9 cellular contexts compared by ENCODE assay signal in the genomic region with DNA sequence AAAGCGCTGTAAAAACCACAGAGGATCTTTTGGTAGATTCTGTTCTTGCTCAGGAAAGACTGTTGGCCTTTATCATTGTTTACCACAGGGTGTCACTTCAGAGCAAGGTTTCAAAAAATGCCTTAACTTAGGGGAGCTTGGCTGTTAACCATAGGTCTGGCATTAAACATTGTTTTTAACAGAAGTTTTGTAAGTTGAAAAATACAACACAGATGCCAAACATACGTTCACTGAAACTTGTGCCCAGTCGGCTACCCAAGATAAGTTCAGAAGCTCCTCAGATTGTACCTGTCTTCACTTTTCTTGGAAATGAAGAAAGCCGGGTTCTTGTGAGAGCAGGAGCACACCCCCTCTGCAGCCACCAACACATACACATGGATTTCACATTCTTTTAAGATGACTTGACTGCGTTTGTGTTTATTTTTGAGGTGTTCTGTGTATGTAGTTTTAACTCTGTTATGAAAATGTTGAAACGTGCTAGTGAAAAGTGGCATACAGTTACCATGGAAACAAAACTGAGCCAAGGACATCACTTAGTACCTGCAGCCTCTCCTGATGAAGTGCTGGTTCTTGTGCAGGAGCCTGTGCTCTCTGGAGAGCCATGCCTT.
DNase-seq lines count a peak whose midpoint lies in the region; ATAC-seq, FAIRE-seq and TF ChIP-seq lines count a peak whose summit lies in the region.
"Had no signal": no experiment of that assay in that cellular context is flagged by ENCODE, and none has a peak within 500 bp of the region (broad histone marks: within the 10 kb centered on the region; RNA-seq: fewer than 3 reads in every experiment).

No MANE protein-coding gene starts in this region.

- no peaks in the 10 kb centered on the region for H3K4me1 Mint-ChIP-seq in neural progenitor cell

- ATAC-seq in heart left ventricle (peak in 1 of 4 donors; percentile 42), Right ventricle myocardium inferior (no peak), HG03521 (IDR thresholded peaks at IDR 0.05; ENCODE audit: unreplicated experiment) (no peak), HG02588 (IDR thresholded peaks at IDR 0.05; ENCODE audit: unreplicated experiment) (no peak)

- TF ChIP-seq POLR2A in heart left ventricle (IDR thresholded peaks at IDR 0.05) (no peak), H1 (IDR thresholded peaks at IDR 0.05; ENCODE audit: control extremely low read depth in 1 of 2, low read depth in 2 of 2, low read length in 2 of 2) (no peak)

- no peak overlapping the region for H2BK15ac ChIP-seq in H1 (ENCODE audit: low read length)

- H4K8ac ChIP-seq in H1 (ENCODE audit: extremely low read depth, insufficient read depth, low read length) = no peak overlapping the region

- POLR2A ChIA-PET in H1 (lab: Charles Lee; ENCODE audit: partially characterized antibody) = interaction anchor here (0.5 to 0.6 kb wide), 3 partner anchors 76 to 115 kb away, joined by 3 read pairs; no protein-coding TSS in a partner anchor

- no peak overlapping the region for H3K4ac ChIP-seq in H1 (replicated peaks; ENCODE audit: insufficient read length, low read depth, low read length)

- H3K27ac Mint-ChIP-seq in neural progenitor cell = no peak overlapping the region
- H3K27ac Mint-ChIP-seq: activated naive CD8-positive, alpha-beta T cell had no signal

- peak; percentile 71 to 80 for TF ChIP-seq RAD21 in H1 (IDR thresholded peaks at IDR 0.05 in 1 of 2, conservative IDR thresholded peaks at IDR 0.05 in 1 of 2; ENCODE audit: low read depth in 2 of 2, low read length in 2 of 2)

- H4K91ac ChIP-seq in H1 (replicated peaks; ENCODE audit: insufficient read length, low read length) = no peak overlapping the region

- H3K27me3 Mint-ChIP-seq in neural progenitor cell (ENCODE audit: insufficient read depth, low read depth) = peaks cover 2% of the 10 kb centered on the region

- H3K27me3 ChIP-seq in heart left ventricle = no peaks in the 10 kb centered on the region
- H3K27me3 ChIP-seq in H1 (replicated peaks in 1 of 4; ENCODE audit: control insufficient read depth in 3 of 4, extremely low read depth in 1 of 4, insufficient read depth in 3 of 4, low read length in 3 of 4) = no peaks in the 10 kb centered on the region; a peak in 2 of 7 replicates
- H3K27me3 ChIP-seq in neural progenitor cell = no peaks in the 10 kb centered on the region

- H4K20me1 ChIP-seq in H1 (replicated peaks in 1 of 2; ENCODE audit: control insufficient read depth in 1 of 2, insufficient read depth in 2 of 2, low read length in 2 of 2) (no peaks in the 10 kb centered on the region), neural progenitor cell (ENCODE audit: low read depth) (no peaks in the 10 kb centered on the region)

- 47 to 56% (median 51%) methylated on average over 6 of the region's 6 CpGs for WGBS in heart left ventricle, 4 donors
- 66% methylated on average over 6 of the region's 6 CpGs; no CpG with 5 or more reads in 1 of the 2 experiments for WGBS in H1 (ENCODE audit: extremely low coverage in 1 of 2, insufficient coverage in 1 of 2, insufficient read length in 1 of 2, insufficient replicate concordance in 2 of 2, low coverage in 1 of 2, low lambda C conversion rate in 2 of 2, missing lambda C conversion rate in 1 of 2), 2 experiments

- H2AK5ac ChIP-seq in H1 (ENCODE audit: low read depth, low read length) = no peak overlapping the region

- intact Hi-C loops in heart left ventricle (cut with DNase I) = loop anchor here (1.0 to 10.0 kb wide), 9 partner anchors 93 to 623 kb away; a partner anchor contains a TSS
- intact Hi-C loops in Right ventricle myocardium inferior (cut with DNase I) = loop anchor here (1.0 to 10.0 kb wide), 2 partner anchors 118 to 543 kb away; no protein-coding TSS in a partner anchor

- FAIRE-seq in H1 (lab: Jason Lieb, UNC) = peak; percentile 93

- H3K79me2 ChIP-seq in H1 (ENCODE audit: control insufficient read depth in 1 of 2, insufficient read depth in 2 of 2, low read length in 2 of 2) = no peaks in the 10 kb centered on the region
- no peaks in the 10 kb centered on the region for H3K79me2 ChIP-seq in neural progenitor cell (ENCODE audit: low read depth)

- no peak overlapping the region for H3K9ac ChIP-seq in H1 (replicated peaks in 1 of 4; ENCODE audit: extremely low read depth in 1 of 4, low read depth in 3 of 4, low read length in 3 of 4)
- no peak overlapping the region for H3K9ac ChIP-seq in neural progenitor cell

- no peaks in the 10 kb centered on the region for H3K36me3 ChIP-seq in heart left ventricle
- no peaks in the 10 kb centered on the region for H3K36me3 ChIP-seq in H1 (ENCODE audit: control insufficient read depth in 2 of 4, insufficient read depth in 4 of 4, low read length in 3 of 4)
- H3K36me3 ChIP-seq in neural progenitor cell = no peaks in the 10 kb centered on the region

- H3K56ac ChIP-seq in H1 (replicated peaks; ENCODE audit: insufficient read length, low read depth, low read length) = no peak overlapping the region

- H3K79me1 ChIP-seq in H1 (ENCODE audit: low read depth, low read length) = no peaks in the 10 kb centered on the region

- CTCF ChIA-PET in H1 (lab: Charles Lee; ENCODE audit: partially characterized antibody) = interaction anchor here (0.6 to 3.4 kb wide), 25 partner anchors 9 to 544 kb away, joined by 3 to 17 read pairs (median 5); a partner anchor contains a TSS

- H3K4me3 Mint-ChIP-seq in neural progenitor cell = no peak overlapping the region
- H3K4me3 Mint-ChIP-seq: activated naive CD8-positive, alpha-beta T cell had no signal

- peak; percentile 29 to 65 (median 52) for TF ChIP-seq CTCF in heart left ventricle (IDR thresholded peaks at IDR 0.05)
- TF ChIP-seq CTCF in H1 (IDR thresholded peaks at IDR 0.05; ENCODE audit: control extremely low read depth in 1 of 3, insufficient read depth in 1 of 3, low read depth in 1 of 3, low read length in 3 of 3) = peak in 2 of 3 experiments; percentile 55 to 66; a peak in 3 of 4 replicates
- peak; percentile 65 for TF ChIP-seq CTCF in neural progenitor cell (IDR thresholded peaks at IDR 0.05)

- H3K36me3 Mint-ChIP-seq in neural progenitor cell = no peaks in the 10 kb centered on the region
- H3K36me3 Mint-ChIP-seq: activated naive CD8-positive, alpha-beta T cell had no signal

- H3K4me3 ChIP-seq in heart left ventricle (no peak overlapping the region), H1 (ENCODE audit: extremely low read depth in 1 of 4, insufficient read depth in 2 of 4, low read depth in 3 of 4, low read length in 4 of 4) (no peak overlapping the region), neural progenitor cell (no peak overlapping the region)

- H3K4me1 ChIP-seq in heart left ventricle (no peaks in the 10 kb centered on the region), H1 (replicated peaks in 1 of 4; ENCODE audit: control insufficient read depth in 3 of 4, insufficient read depth in 4 of 4, low read length in 3 of 4) (0 out of 7 replicates have a peak, but pooled peaks cover 0 to 3% (median 0%) of the 10 kb centered on the region in 4 experiments), neural progenitor cell (no peaks in the 10 kb centered on the region)

- no peak for TF ChIP-seq EP300 in H1 (IDR thresholded peaks at IDR 0.05; ENCODE audit: borderline replicate concordance in 1 of 2, low read depth in 2 of 2, low read length in 2 of 2)

- no peak overlapping the region for H2BK5ac ChIP-seq in H1 (ENCODE audit: low read depth, low read length)

- H3K9me3 Mint-ChIP-seq in neural progenitor cell = no peaks in the 10 kb centered on the region

- no peak overlapping the region for H2BK12ac ChIP-seq in H1 (ENCODE audit: low read depth, low read length)

- no peak overlapping the region for H4K5ac ChIP-seq in H1 (ENCODE audit: insufficient read length, low read depth, low read length)

- H2BK20ac ChIP-seq in H1 (ENCODE audit: low read length) = no peak overlapping the region

- no peak overlapping the region for H3K14ac ChIP-seq in H1 (ENCODE audit: insufficient read length)

- DNase-seq in heart left ventricle (no peak), Right ventricle myocardium inferior (ENCODE audit: missing footprints) (no peak), NCI-H748 (lab: John Stamatoyannopoulos, UW; ENCODE audit: unreplicated experiment) (peak; percentile 53), H1 (ENCODE audit: low read depth in 1 of 2, low spot score in 2 of 2) (no peak), neural progenitor cell (ENCODE audit: low spot score) (peak; percentile 47), OCI-M2 (lab: John Stamatoyannopoulos, UW; ENCODE audit: unreplicated experiment) (no peak)

- H3K9me3 ChIP-seq in heart left ventricle (peaks cover 0 to 5% (median 0%) of the 10 kb centered on the region in 12 donors), H1 (ENCODE audit: insufficient read depth in 2 of 2, low read depth in 1 of 2, low read length in 1 of 2) (no peaks in the 10 kb centered on the region), neural progenitor cell (ENCODE audit: low read depth) (no peaks in the 10 kb centered on the region)

- H3K23me2 ChIP-seq in H1 (ENCODE audit: low read depth, low read length) = no peaks in the 10 kb centered on the region; the same call in 1 of the 2 replicates

- no peak overlapping the region for H3K4me2 ChIP-seq in H1 (ENCODE audit: insufficient read depth in 1 of 2, low read depth in 2 of 2, low read length in 2 of 2)
- no peak overlapping the region for H3K4me2 ChIP-seq in neural progenitor cell

- no peak overlapping the region for H3K18ac ChIP-seq in H1 (ENCODE audit: extremely low read depth, low read length)

- no peak overlapping the region for H2BK120ac ChIP-seq in H1 (replicated peaks; ENCODE audit: low read depth, low read length)

- H2AFZ ChIP-seq in H1 (ENCODE audit: low read length) (no peak overlapping the region), neural progenitor cell (replicated peaks) (no peak overlapping the region)

- H3K23ac ChIP-seq in H1 (ENCODE audit: insufficient read length) = no peak overlapping the region

- no peaks in the 10 kb centered on the region for H3F3A ChIP-seq in neural progenitor cell (ENCODE audit: low read depth)

- H3K27ac ChIP-seq in heart left ventricle (no peak overlapping the region), H1 (ENCODE audit: low read depth, low read length) (no peak overlapping the region), neural progenitor cell (no peak overlapping the region)

TF ChIP-seq in H1, 55 proteins besides CTCF, POLR2A, EP300 and RAD21 (continues in another document):
- TF ChIP-seq ASH2L (IDR thresholded peaks at IDR 0.05; ENCODE audit: low read length) = no peak
- TF ChIP-seq, protein P1, sequence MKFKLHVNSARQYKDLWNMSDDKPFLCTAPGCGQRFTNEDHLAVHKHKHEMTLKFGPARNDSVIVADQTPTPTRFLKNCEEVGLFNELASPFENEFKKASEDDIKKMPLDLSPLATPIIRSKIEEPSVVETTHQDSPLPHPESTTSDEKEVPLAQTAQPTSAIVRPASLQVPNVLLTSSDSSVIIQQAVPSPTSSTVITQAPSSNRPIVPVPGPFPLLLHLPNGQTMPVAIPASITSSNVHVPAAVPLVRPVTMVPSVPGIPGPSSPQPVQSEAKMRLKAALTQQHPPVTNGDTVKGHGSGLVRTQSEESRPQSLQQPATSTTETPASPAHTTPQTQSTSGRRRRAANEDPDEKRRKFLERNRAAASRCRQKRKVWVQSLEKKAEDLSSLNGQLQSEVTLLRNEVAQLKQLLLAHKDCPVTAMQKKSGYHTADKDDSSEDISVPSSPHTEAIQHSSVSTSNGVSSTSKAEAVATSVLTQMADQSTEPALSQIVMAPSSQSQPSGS (IDR thresholded peaks at IDR 0.05; ENCODE audit: low read length) = no peak

Comparison
In these comparisons a context has a peak if more than half of its experiments do, and no peak if none do; other contexts are left out.
1. DNase-seq: peak in NCI-H748 (single experiment) and neural progenitor cell (single experiment); none in heart left ventricle (0 of 5), Right ventricle myocardium inferior (single experiment), H1 (0 of 2) and OCI-M2 (single experiment).
2. Peak in every context shown above with its lines, with median percentiles within 50 percentile points of each other: CTCF ChIP-seq.